ENCODE assay signal across 10 cellular contexts in the genomic region with DNA sequence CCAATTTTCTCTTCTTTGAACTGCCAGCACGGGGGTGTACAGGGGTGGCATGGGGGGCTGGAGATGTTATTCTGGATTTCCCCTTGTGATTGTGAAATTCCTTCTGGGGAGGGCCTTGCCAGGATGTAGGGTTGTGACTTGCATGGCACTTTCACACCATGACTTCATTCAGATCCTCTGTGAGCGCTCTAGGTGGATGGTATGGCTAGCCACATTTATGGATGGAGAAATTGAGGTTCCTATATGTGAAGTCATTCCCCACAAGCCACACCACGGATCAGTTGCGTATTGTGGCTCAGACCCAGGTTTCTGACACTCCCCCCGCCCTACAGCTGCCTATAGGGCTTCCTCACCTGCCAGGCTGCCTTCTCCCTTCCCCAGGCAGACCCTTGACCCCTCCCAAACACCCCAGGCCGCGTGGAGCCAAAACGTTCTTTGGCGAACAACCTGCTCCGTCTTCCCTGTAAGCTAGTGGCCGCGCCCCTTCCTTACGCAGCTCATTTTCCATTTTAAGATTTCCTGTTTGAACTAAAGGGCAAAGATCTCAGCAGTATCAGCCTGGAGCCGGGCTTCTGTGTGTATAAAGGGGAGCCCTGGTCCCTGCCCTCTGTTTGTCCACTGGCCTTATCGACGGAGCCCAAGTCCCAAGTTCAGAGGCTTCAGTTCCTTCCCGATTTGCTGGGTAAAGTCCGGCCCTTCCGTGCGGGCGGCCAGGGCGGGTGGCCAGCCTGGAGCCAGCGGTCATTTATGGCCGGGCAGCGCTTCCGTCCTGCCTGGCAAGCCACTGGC.
DNase-seq lines count a peak whose midpoint lies in the region; ATAC-seq and TF ChIP-seq lines count a peak whose summit lies in the region.
"Had no signal": no experiment of that assay in that cellular context is flagged by ENCODE, and none has a peak within 500 bp of the region (broad histone marks: within the 10 kb centered on the region; RNA-seq: fewer than 3 reads in every experiment).

No MANE protein-coding gene starts in this region.

- H4K20me1 ChIP-seq in SK-N-SH (ENCODE audit: insufficient read depth): no peaks in the 10 kb centered on the region

- CTCF ChIA-PET in SK-N-SH (lab: Yijun Ruan, JAX): no interaction called here

- no peaks in the 10 kb centered on the region for H3K36me3 ChIP-seq in SK-N-SH (replicated peaks in 1 of 2; ENCODE audit: control insufficient read depth in 1 of 2, insufficient read depth in 2 of 2, low read length in 1 of 2)
- H3K36me3 ChIP-seq in liver (ENCODE audit: control insufficient read depth in 4 of 4, insufficient read depth in 3 of 4, low read depth in 1 of 4, low read length in 3 of 4): no peaks in the 10 kb centered on the region
- no peaks in the 10 kb centered on the region for H3K36me3 ChIP-seq in transverse colon

- TF ChIP-seq EP300 in SK-N-SH (IDR thresholded peaks at IDR 0.05; ENCODE audit: borderline replicate concordance in 1 of 2, low read depth in 1 of 2, low read length in 1 of 2) (no peak), transverse colon (IDR thresholded peaks at IDR 0.05; ENCODE audit: low read depth) (peak; percentile 59)

- peaks cover 57% of the 10 kb centered on the region; the same call in 1 of the 2 replicates for H3K27me3 ChIP-seq in SK-N-SH (ENCODE audit: insufficient read depth)
- H3K27me3 ChIP-seq in liver (ENCODE audit: control insufficient read depth in 4 of 4, insufficient read depth in 4 of 4, low read length in 3 of 4): no peaks in the 10 kb centered on the region
- no peaks in the 10 kb centered on the region for H3K27me3 ChIP-seq in transverse colon

- peak overlapping the region; percentile 17 to 47; a peak in 3 of 4 replicates for H3K4me3 ChIP-seq in SK-N-SH (ENCODE audit: low read depth in 2 of 2, low read length in 1 of 2)
- H3K4me3 ChIP-seq in liver (ENCODE audit: low read depth in 1 of 3, low read length in 3 of 3): peak overlapping the region; percentile 28 to 46 (median 34)
- H3K4me3 ChIP-seq in transverse colon: peak overlapping the region in 3 of 4 donors; percentile 8 to 40 (median 8)

- H3K9ac ChIP-seq in SK-N-SH: no peak overlapping the region
- no peak overlapping the region for H3K9ac ChIP-seq in liver (ENCODE audit: low read depth in 1 of 2, low read length in 2 of 2)

- POLR2A ChIA-PET in SK-N-SH (lab: Yijun Ruan, JAX): no interaction called here

- intact Hi-C loops in transverse colon (cut with DNase I; ENCODE audit: low total_unique reads): no loop called here

- DNase-seq in SK-N-SH (no peak), caudate nucleus (lab: John Stamatoyannopoulos, UW) (peak in 1 of 61 donors; percentile 6), transverse colon (peak; percentile 88), NCI-H2196 treated with DMSO at 0.1 percent for 48 hours (lab: John Stamatoyannopoulos, UW; ENCODE audit: unreplicated experiment) (no peak), germinal center (ENCODE audit: low spot score) (no peak), NCI-H748 treated with DMSO at 0.1 percent for 48 hours (lab: John Stamatoyannopoulos, UW) (no peak)
- DNase-seq: ACHN; activated CD4-positive, alpha-beta memory T cell treated with anti-CD3 and anti-CD28 coated beads, Interleukin-2, amount 10 ng/mL, durations not matched to agents 7 days and 5 days had no signal

- WGBS in SK-N-SH (ENCODE audit: low lambda C conversion rate): 25% methylated on average over 14 of the region's 26 CpGs
- WGBS in liver: 12% methylated on average over 26 of the region's 26 CpGs
- 37 to 38% methylated on average over 5 to 26 of the region's 26 CpGs for whole genome bisulfite sequencing in transverse colon (ENCODE audit: low coverage in 1 of 2), 2 donors

- H3K4me1 ChIP-seq in SK-N-SH (ENCODE audit: control insufficient read depth in 1 of 2, insufficient read depth in 2 of 2, low read depth in 1 of 2, low read length in 1 of 2) (no peaks in the 10 kb centered on the region), liver (ENCODE audit: control insufficient read depth in 4 of 4, insufficient read depth in 4 of 4, low read length in 3 of 4) (peaks cover 3 to 14% (median 9%) of the 10 kb centered on the region in 4 donors), transverse colon (peaks cover 5 to 28% (median 20%) of the 10 kb centered on the region in 4 donors)

- H3K27ac ChIP-seq in SK-N-SH (ENCODE audit: low read depth in 2 of 2, low read length in 1 of 2) (no peak overlapping the region), caudate nucleus (ENCODE audit: low read depth, low read length) (peak overlapping the region; percentile 6), liver (ENCODE audit: low read depth in 1 of 2, low read length in 2 of 2) (peak overlapping the region; percentile 54 to 77), transverse colon (peak overlapping the region; percentile 81 to 86 (median 82))

- H3F3A ChIP-seq in SK-N-SH (replicated peaks; ENCODE audit: insufficient read depth): no peaks in the 10 kb centered on the region

- no peaks in the 10 kb centered on the region for H3K79me2 ChIP-seq in SK-N-SH (ENCODE audit: insufficient read depth)

- TF ChIP-seq CTCF in SK-N-SH (IDR thresholded peaks at IDR 0.05) (no peak), liver (IDR thresholded peaks at IDR 0.05; ENCODE audit: low read depth, low read length, missing input control) (no peak), transverse colon (IDR thresholded peaks at IDR 0.05) (no peak)

- TF ChIP-seq RAD21 in SK-N-SH (IDR thresholded peaks at IDR 0.05; ENCODE audit: low read length) (no peak), liver (IDR thresholded peaks at IDR 0.05) (peak; percentile 68 to 73)

- TF ChIP-seq POLR2A in transverse colon (IDR thresholded peaks at IDR 0.05): peak; percentile 65

- H3K9me2 ChIP-seq in SK-N-SH: no peaks in the 10 kb centered on the region

- H2AFZ ChIP-seq in SK-N-SH (ENCODE audit: low read depth): peak overlapping the region; percentile 16; the same call in 1 of the 2 replicates

- no peak; the same call in 1 of the 3 replicates for ATAC-seq in SK-N-SH treated with all-trans-retinoic acid at 6 μM for 48 hours

- in situ Hi-C loops in transverse colon (cut with MboI; ENCODE audit: low pct_ligation_motif_present in 1 of 4, low pct_unique_long_range_greater_than_20kb in 1 of 4, low sequenced_read_pairs in 3 of 4): no loop called here

- peak overlapping the region; percentile 28; the same call in 1 of the 2 replicates for H3K4me2 ChIP-seq in SK-N-SH

- H3K9me3 ChIP-seq in SK-N-SH (no peaks in the 10 kb centered on the region), liver (ENCODE audit: control insufficient read depth in 4 of 4, low read length in 3 of 4) (no peaks in the 10 kb centered on the region), transverse colon (no peaks in the 10 kb centered on the region)

TF ChIP-seq in SK-N-SH treated with all-trans-retinoic acid at 6 μM for 48 hours, 23 proteins besides CTCF, POLR2A, EP300 and RAD21:
- TF ChIP-seq CSDC2 (CRISPR knock-in tag; IDR thresholded peaks at IDR 0.05) (no peak), SNAI2 (CRISPR knock-in tag; IDR thresholded peaks at IDR 0.05) (no peak), ZNF70 (CRISPR knock-in tag; IDR thresholded peaks at IDR 0.05) (no peak), PPARA (CRISPR knock-in tag; IDR thresholded peaks at IDR 0.05; ENCODE audit: borderline replicate concordance) (no peak), RARB (CRISPR knock-in tag; IDR thresholded peaks at IDR 0.05) (no peak), ZFP30 (CRISPR knock-in tag; IDR thresholded peaks at IDR 0.05) (no peak), ZFP3 (CRISPR knock-in tag; IDR thresholded peaks at IDR 0.05) (no peak)
- TF ChIP-seq, protein P1, sequence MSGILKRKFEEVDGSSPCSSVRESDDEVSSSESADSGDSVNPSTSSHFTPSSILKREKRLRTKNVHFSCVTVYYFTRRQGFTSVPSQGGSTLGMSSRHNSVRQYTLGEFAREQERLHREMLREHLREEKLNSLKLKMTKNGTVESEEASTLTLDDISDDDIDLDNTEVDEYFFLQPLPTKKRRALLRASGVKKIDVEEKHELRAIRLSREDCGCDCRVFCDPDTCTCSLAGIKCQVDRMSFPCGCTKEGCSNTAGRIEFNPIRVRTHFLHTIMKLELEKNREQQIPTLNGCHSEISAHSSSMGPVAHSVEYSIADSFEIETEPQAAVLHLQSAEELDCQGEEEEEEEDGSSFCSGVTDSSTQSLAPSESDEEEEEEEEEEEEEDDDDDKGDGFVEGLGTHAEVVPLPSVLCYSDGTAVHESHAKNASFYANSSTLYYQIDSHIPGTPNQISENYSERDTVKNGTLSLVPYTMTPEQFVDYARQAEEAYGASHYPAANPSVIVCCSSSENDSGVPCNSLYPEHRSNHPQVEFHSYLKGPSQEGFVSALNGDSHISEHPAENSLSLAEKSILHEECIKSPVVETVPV (CRISPR knock-in tag; IDR thresholded peaks at IDR 0.05): no peak

TF ChIP-seq in liver, 16 proteins besides CTCF, POLR2A, EP300 and RAD21 (continues in another document):
- peak; percentile 89 to 96 for TF ChIP-seq RXRA (IDR thresholded peaks at IDR 0.05)
- TF ChIP-seq TAF1 (conservative IDR thresholded peaks at IDR 0.05): peak; percentile 21
- TF ChIP-seq NR2F2 (IDR thresholded peaks at IDR 0.05): peak; percentile 99
- TF ChIP-seq YY1 (IDR thresholded peaks at IDR 0.05): peak; percentile 93
- TF ChIP-seq, protein P2, sequence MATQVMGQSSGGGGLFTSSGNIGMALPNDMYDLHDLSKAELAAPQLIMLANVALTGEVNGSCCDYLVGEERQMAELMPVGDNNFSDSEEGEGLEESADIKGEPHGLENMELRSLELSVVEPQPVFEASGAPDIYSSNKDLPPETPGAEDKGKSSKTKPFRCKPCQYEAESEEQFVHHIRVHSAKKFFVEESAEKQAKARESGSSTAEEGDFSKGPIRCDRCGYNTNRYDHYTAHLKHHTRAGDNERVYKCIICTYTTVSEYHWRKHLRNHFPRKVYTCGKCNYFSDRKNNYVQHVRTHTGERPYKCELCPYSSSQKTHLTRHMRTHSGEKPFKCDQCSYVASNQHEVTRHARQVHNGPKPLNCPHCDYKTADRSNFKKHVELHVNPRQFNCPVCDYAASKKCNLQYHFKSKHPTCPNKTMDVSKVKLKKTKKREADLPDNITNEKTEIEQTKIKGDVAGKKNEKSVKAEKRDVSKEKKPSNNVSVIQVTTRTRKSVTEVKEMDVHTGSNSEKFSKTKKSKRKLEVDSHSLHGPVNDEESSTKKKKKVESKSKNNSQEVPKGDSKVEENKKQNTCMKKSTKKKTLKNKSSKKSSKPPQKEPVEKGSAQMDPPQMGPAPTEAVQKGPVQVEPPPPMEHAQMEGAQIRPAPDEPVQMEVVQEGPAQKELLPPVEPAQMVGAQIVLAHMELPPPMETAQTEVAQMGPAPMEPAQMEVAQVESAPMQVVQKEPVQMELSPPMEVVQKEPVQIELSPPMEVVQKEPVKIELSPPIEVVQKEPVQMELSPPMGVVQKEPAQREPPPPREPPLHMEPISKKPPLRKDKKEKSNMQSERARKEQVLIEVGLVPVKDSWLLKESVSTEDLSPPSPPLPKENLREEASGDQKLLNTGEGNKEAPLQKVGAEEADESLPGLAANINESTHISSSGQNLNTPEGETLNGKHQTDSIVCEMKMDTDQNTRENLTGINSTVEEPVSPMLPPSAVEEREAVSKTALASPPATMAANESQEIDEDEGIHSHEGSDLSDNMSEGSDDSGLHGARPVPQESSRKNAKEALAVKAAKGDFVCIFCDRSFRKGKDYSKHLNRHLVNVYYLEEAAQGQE (IDR thresholded peaks at IDR 0.05): no peak
- peak; percentile 98 to 99 for TF ChIP-seq HNF4A (conservative IDR thresholded peaks at IDR 0.05)

Comparison
In these comparisons a context has a peak if more than half of its experiments do, and no peak if none do; other contexts are left out.
1. H3K27ac ChIP-seq: peak in caudate nucleus (single experiment), liver (2 of 2) and transverse colon (4 of 4); none in SK-N-SH (0 of 2).
2. Peak in every context shown above with its lines, with median percentiles within 50 percentile points of each other: H3K4me3 ChIP-seq.